ENCODE assay signal across 8 cellular contexts in the genomic region with DNA sequence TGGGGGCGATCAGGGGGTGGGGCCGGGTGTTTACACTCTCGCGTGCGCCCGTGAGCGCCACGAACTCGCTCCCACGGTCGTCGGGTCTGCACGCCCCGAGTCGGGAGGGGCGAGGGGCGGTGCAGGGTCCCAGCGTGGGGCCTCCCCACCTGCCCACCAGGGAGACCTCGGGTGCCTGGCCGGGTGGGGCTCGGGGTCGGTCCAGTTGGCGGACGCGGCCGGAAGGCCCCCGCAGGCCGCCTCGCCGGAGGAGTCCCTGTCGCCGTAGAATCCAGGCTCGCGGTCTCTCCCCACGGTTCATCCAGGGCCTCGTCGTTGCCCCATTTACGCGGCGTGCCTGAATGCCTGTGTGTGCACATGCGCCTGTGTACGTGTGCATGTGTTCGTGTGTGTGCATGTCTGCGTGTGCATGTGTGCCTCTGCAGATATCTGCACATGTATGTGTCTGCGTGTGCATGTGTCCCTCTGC. TPM values are rescaled to one million over a fixed set of nuclear protein-coding genes. Genes with fewer than 3 reads are reported as not detected.
DNase-seq lines count a peak whose midpoint lies in the region; ATAC-seq and TF ChIP-seq lines count a peak whose summit lies in the region.

No MANE protein-coding gene starts in this region.

- H3K4me3 ChIP-seq in DND-41 (ENCODE audit: low read depth in 1 of 2, low read length in 2 of 2), result peak overlapping the region in 1 of 2 experiments; percentile 60; a peak in 3 of 4 replicates
- peak overlapping the region; percentile 63 to 67 for H3K4me3 ChIP-seq in left lung

- intact Hi-C loops in left lung (cut with DNase I), result no loop called here

- ATAC-seq in DND-41 (ENCODE audit: insufficient read depth, low read depth) (no peak), HG02852 (IDR thresholded peaks at IDR 0.05; ENCODE audit: unreplicated experiment) (peak; percentile 21), left lung (no peak), GM18868 (IDR thresholded peaks at IDR 0.05; ENCODE audit: unreplicated experiment) (no peak), GM18502 (IDR thresholded peaks at IDR 0.05; ENCODE audit: poor library complexity, unreplicated experiment) (no peak)
- ATAC-seq in activated T-helper 17 cell treated with anti-CD3 and anti-CD28 coated beads, Interleukin-2, amount 50 U/mL, for 72 hours (replicated peaks), result no peak

- H2AFZ ChIP-seq in DND-41 (ENCODE audit: low read depth, low read length), result peak overlapping the region; percentile 69

- H3K27me3 Mint-ChIP-seq in activated T-helper 17 cell treated with anti-CD3 and anti-CD28 coated beads, Interleukin-2, amount 50 U/mL, for 72 hours, result no peaks in the 10 kb centered on the region
- peaks cover 15% of the 10 kb centered on the region for H3K27me3 Mint-ChIP-seq in type B pancreatic cell

- peak overlapping the region; percentile 92 for H3K4me2 ChIP-seq in DND-41 (ENCODE audit: insufficient read depth, low read length)

- H3K27me3 ChIP-seq in DND-41 (ENCODE audit: insufficient read depth, low read length, poor library complexity), result no peaks in the 10 kb centered on the region
- peaks cover 0 to 23% of the 10 kb centered on the region in 2 donors for H3K27me3 ChIP-seq in left lung

- H3K79me2 ChIP-seq in DND-41 (ENCODE audit: insufficient read depth, low read length), result no peaks in the 10 kb centered on the region

- TF ChIP-seq CTCF in DND-41 (IDR thresholded peaks at IDR 0.05; ENCODE audit: borderline replicate concordance, extremely low read depth, low read length, poor library complexity, severe bottlenecking) (no peak), left lung (IDR thresholded peaks at IDR 0.05) (no peak), type B pancreatic cell (conservative IDR thresholded peaks at IDR 0.05) (no peak)

- peak overlapping the region; percentile 77 for H3K4me3 Mint-ChIP-seq in activated T-helper 17 cell treated with anti-CD3 and anti-CD28 coated beads, Interleukin-2, amount 50 U/mL, for 72 hours
- peak overlapping the region; percentile 93 for H3K4me3 Mint-ChIP-seq in type B pancreatic cell

- no peaks in the 10 kb centered on the region for H3K36me3 Mint-ChIP-seq in activated T-helper 17 cell treated with anti-CD3 and anti-CD28 coated beads, Interleukin-2, amount 50 U/mL, for 72 hours (ENCODE audit: low read depth)
- peaks cover 6% of the 10 kb centered on the region for H3K36me3 Mint-ChIP-seq in type B pancreatic cell

- peaks cover 19% of the 10 kb centered on the region for H3K4me1 ChIP-seq in DND-41 (ENCODE audit: insufficient read depth, low read length)
- peaks cover 5 to 22% of the 10 kb centered on the region in 2 donors for H3K4me1 ChIP-seq in left lung

- H4K20me1 ChIP-seq in DND-41 (ENCODE audit: insufficient read depth, low read length), result no peaks in the 10 kb centered on the region; the same call in none of the 2 replicates

- H3K9me3 ChIP-seq in DND-41 (ENCODE audit: insufficient read depth, low read length, severe bottlenecking) (peaks cover 18% of the 10 kb centered on the region), left lung (peaks cover 0 to 13% of the 10 kb centered on the region in 2 donors)

- peak overlapping the region; percentile 43 for H3K9ac ChIP-seq in DND-41 (ENCODE audit: low read depth, low read length)

- H3K4me1 Mint-ChIP-seq in activated T-helper 17 cell treated with anti-CD3 and anti-CD28 coated beads, Interleukin-2, amount 50 U/mL, for 72 hours, result no peaks in the 10 kb centered on the region
- H3K4me1 Mint-ChIP-seq in type B pancreatic cell (ENCODE audit: unreplicated experiment), result no peaks in the 10 kb centered on the region

- DNase-seq in DND-41 (no peak), left lung (no peak), type B pancreatic cell (ENCODE audit: extremely low spot score, unreplicated experiment) (no peak), NCI-H345 treated with DMSO at 0.1 percent for 48 hours (lab: John Stamatoyannopoulos, UW; ENCODE audit: unreplicated experiment) (no peak)

- no peak overlapping the region for H3K27ac Mint-ChIP-seq in activated T-helper 17 cell treated with anti-CD3 and anti-CD28 coated beads, Interleukin-2, amount 50 U/mL, for 72 hours
- peak overlapping the region; percentile 36 for H3K27ac Mint-ChIP-seq in type B pancreatic cell

- H3K9me3 Mint-ChIP-seq in activated T-helper 17 cell treated with anti-CD3 and anti-CD28 coated beads, Interleukin-2, amount 50 U/mL, for 72 hours, result peaks cover 4% of the 10 kb centered on the region
- H3K9me3 Mint-ChIP-seq in type B pancreatic cell, result peaks cover 7% of the 10 kb centered on the region

- H3K36me3 ChIP-seq in DND-41 (ENCODE audit: insufficient read depth, low read length) (no peaks in the 10 kb centered on the region), left lung (no peaks in the 10 kb centered on the region)

- H3K27ac ChIP-seq in DND-41 (ENCODE audit: low read length), result no peak overlapping the region
- no peak overlapping the region for H3K27ac ChIP-seq in left lung

RNA-seq across cellular contexts. Expression of gene RAB40B, which starts 0.5 kb away (rescaled TPM):
- total RNA-seq in activated T-helper 17 cell treated with anti-CD3 and anti-CD28 coated beads, Interleukin-2, amount 50 U/mL, for 72 hours, result 1 to 10 TPM; 1.1 to 2.0 TPM
- 10 to 100 TPM in 1 of 2 donors, 1 to 10 TPM in 1; 6.8 to 10.2 TPM for total RNA-seq in left lung
- 16.7 and 18.9 TPM in 2 replicates for total RNA-seq in type B pancreatic cell (ENCODE audit: low replicate concordance)

RNA-seq across cellular contexts. Expression of gene FN3KRP, which starts 17.5 kb away (rescaled TPM):
- total RNA-seq in activated T-helper 17 cell treated with anti-CD3 and anti-CD28 coated beads, Interleukin-2, amount 50 U/mL, for 72 hours, result 10 to 100 TPM; 45.8 to 47.4 TPM
- total RNA-seq in left lung, result 10 to 100 TPM; 24.7 to 30.0 TPM
- 36.5 and 42.5 TPM in 2 replicates for total RNA-seq in type B pancreatic cell (ENCODE audit: low replicate concordance)

RNA-seq across cellular contexts. Expression of gene FN3K, which starts 36.4 kb away (rescaled TPM):
- 1 to 10 TPM; 5.3 to 6.1 TPM for total RNA-seq in activated T-helper 17 cell treated with anti-CD3 and anti-CD28 coated beads, Interleukin-2, amount 50 U/mL, for 72 hours
- total RNA-seq in left lung (10 to 100 TPM; 17.7 to 28.1 TPM), type B pancreatic cell (ENCODE audit: low replicate concordance) (30.3 and 31.3 TPM in 2 replicates)

RNA-seq across cellular contexts. Expression of gene WDR45B, which starts 50.8 kb away (rescaled TPM):
- 100 to 1,000 TPM in 1 of 2 donors, 10 to 100 TPM in 1; 66.0 to 204 TPM for total RNA-seq in activated T-helper 17 cell treated with anti-CD3 and anti-CD28 coated beads, Interleukin-2, amount 50 U/mL, for 72 hours
- total RNA-seq in left lung (10 to 100 TPM; 46.8 to 64.6 TPM), type B pancreatic cell (ENCODE audit: low replicate concordance) (74.0 and 100 TPM in 2 replicates)

RNA-seq across cellular contexts. Expression of gene TBCD, which starts 52.9 kb away (rescaled TPM):
- 100 to 1,000 TPM; 111 to 139 TPM for total RNA-seq in activated T-helper 17 cell treated with anti-CD3 and anti-CD28 coated beads, Interleukin-2, amount 50 U/mL, for 72 hours
- total RNA-seq in left lung (10 to 100 TPM; 87.2 to 89.6 TPM), type B pancreatic cell (ENCODE audit: low replicate concordance) (65.4 and 104 TPM in 2 replicates)
